ENCODE assay signal across 20 cellular contexts in the genomic region with DNA sequence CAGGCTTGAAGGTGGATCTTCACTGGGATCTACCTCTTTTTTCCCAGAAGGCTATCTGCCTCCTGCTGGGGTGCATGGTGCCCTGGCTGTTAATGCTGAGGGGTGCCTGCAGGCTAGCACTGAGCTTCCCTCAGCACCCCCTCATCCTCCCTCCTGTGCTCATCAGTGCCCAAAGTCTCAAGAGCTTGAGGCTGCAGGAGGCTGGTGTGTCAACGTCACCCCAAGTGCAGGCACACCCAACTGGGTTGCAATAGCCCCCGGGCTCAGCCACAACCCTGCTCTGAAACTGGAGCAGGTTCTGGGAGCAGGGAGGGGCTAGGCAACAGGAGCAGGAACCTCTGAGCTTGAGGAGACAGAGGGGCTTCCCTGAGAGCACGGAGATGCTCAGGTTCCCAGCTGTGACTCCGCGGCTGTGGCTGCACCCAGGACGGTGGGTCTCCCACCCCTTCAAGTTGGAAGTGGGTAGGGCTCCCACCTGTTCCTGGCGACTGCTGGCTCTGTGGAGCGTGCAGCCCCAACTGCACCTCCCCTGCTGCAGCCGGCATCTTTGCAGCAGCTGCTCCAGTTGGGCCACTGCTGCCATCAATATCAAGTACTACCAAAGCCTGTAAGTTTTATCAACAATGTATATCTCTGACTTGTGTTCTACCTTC.
DNase-seq lines count a peak whose midpoint lies in the region; ATAC-seq, FAIRE-seq and TF ChIP-seq lines count a peak whose summit lies in the region.
"Had no signal": no experiment of that assay in that cellular context is flagged by ENCODE, and none has a peak within 500 bp of the region (broad histone marks: within the 10 kb centered on the region; RNA-seq: fewer than 3 reads in every experiment).

No MANE protein-coding gene starts in this region.

- intact Hi-C loops in kidney (cut with DNase I), result no loop called here
- intact Hi-C loops in aorta (cut with DNase I), result no loop called here

- no peak for TF ChIP-seq CTCF in H1 (IDR thresholded peaks at IDR 0.05; ENCODE audit: control extremely low read depth in 1 of 3, insufficient read depth in 1 of 3, low read depth in 1 of 3, low read length in 3 of 3)
- TF ChIP-seq CTCF in kidney (IDR thresholded peaks at IDR 0.05; ENCODE audit: borderline replicate concordance, extremely low read depth, insufficient read depth), result no peak

- no peak overlapping the region for H3K9ac ChIP-seq in H1 (replicated peaks in 1 of 4; ENCODE audit: extremely low read depth in 1 of 4, low read depth in 3 of 4, low read length in 3 of 4)
- no peak overlapping the region for H3K9ac ChIP-seq in kidney (ENCODE audit: low read length in 2 of 2)
- H3K9ac ChIP-seq: GM23248 had no signal

- CTCF ChIA-PET in H1 (lab: Charles Lee; ENCODE audit: partially characterized antibody), result interaction anchor here (1.0 to 1.3 kb wide), 2 partner anchors 11 to 372 kb away, joined by 3 to 4 read pairs; no protein-coding TSS in a partner anchor

- H3K27me3 ChIP-seq in H1 (replicated peaks in 1 of 4; ENCODE audit: control insufficient read depth in 3 of 4, extremely low read depth in 1 of 4, insufficient read depth in 3 of 4, low read length in 3 of 4) (no peaks in the 10 kb centered on the region), aorta (ENCODE audit: control insufficient read depth in 1 of 2, insufficient read depth in 2 of 2, low read length in 1 of 2) (no peaks in the 10 kb centered on the region)
- H3K27me3 ChIP-seq: BE2C had no signal

- no peak overlapping the region for H2BK15ac ChIP-seq in H1 (ENCODE audit: low read length)

- no peak overlapping the region for H3K56ac ChIP-seq in H1 (replicated peaks; ENCODE audit: insufficient read length, low read depth, low read length)

- WGBS in H1 (ENCODE audit: extremely low coverage in 1 of 2, insufficient coverage in 1 of 2, insufficient read length in 1 of 2, insufficient replicate concordance in 2 of 2, low coverage in 1 of 2, low lambda C conversion rate in 2 of 2, missing lambda C conversion rate in 1 of 2), 2 experiments, result 98% methylated on average over 9 of the region's 9 CpGs; no CpG with 5 or more reads in 1 of the 2 experiments
- 85 to 89% methylated on average over 9 of the region's 9 CpGs for WGBS in aorta, 2 donors

- no peak overlapping the region for H2BK5ac ChIP-seq in H1 (ENCODE audit: low read depth, low read length)

- no peak overlapping the region for H3K4me3 Mint-ChIP-seq in stimulated activated effector memory CD8-positive, alpha-beta T cell treated with anti-CD3 and anti-CD28 coated beads, Interleukin-12 subunit alpha, Interleukin-12 subunit beta, amount 100 ng/mL, for 72 hours
- H3K4me3 Mint-ChIP-seq: CD4-positive, CD25-positive, alpha-beta regulatory T cell; CD8-positive, alpha-beta memory T cell had no signal

- DNase-seq in H1 (ENCODE audit: low read depth in 1 of 2, low spot score in 2 of 2) (no peak), kidney (peak; percentile 39), aorta (no peak), NCI-H748 (lab: John Stamatoyannopoulos, UW; ENCODE audit: unreplicated experiment) (no peak), hypothalamus (lab: John Stamatoyannopoulos, UW) (no peak)
- no peak for DNase-seq in stimulated activated effector memory CD8-positive, alpha-beta T cell treated with anti-CD3 and anti-CD28 coated beads, Interleukin-12 subunit alpha, Interleukin-12 subunit beta, amount 100 ng/mL, for 72 hours (ENCODE audit: low spot score in 2 of 2)
- DNase-seq in stimulated activated CD4-positive, alpha-beta T cell treated with anti-CD3 and anti-CD28 coated beads, Interleukin-2, amount 100 ng/mL, for 24 hours, result no peak
- DNase-seq: BE2C; C1 segment of cervical spinal cord; CD4-positive, CD25-positive, alpha-beta regulatory T cell; CD8-positive, alpha-beta memory T cell; COR-L47; GM23248; HCEC 1CT had no signal

- H2AFZ ChIP-seq in H1 (ENCODE audit: low read length), result no peak overlapping the region
- H2AFZ ChIP-seq: GM23248 had no signal

- TF ChIP-seq POLR2A in H1 (IDR thresholded peaks at IDR 0.05; ENCODE audit: control extremely low read depth in 1 of 2, low read depth in 2 of 2, low read length in 2 of 2), result no peak

- no peak overlapping the region for H2BK12ac ChIP-seq in H1 (ENCODE audit: low read depth, low read length)

- no peaks in the 10 kb centered on the region for H4K20me1 ChIP-seq in H1 (replicated peaks in 1 of 2; ENCODE audit: control insufficient read depth in 1 of 2, insufficient read depth in 2 of 2, low read length in 2 of 2)

- no peak overlapping the region for H2AK5ac ChIP-seq in H1 (ENCODE audit: low read depth, low read length)

- H3K79me1 ChIP-seq in H1 (ENCODE audit: low read depth, low read length), result no peaks in the 10 kb centered on the region

- H2BK20ac ChIP-seq in H1 (ENCODE audit: low read length), result no peak overlapping the region

- no peaks in the 10 kb centered on the region for H3K79me2 ChIP-seq in H1 (ENCODE audit: control insufficient read depth in 1 of 2, insufficient read depth in 2 of 2, low read length in 2 of 2)

- FAIRE-seq in H1 (lab: Jason Lieb, UNC), result no peak
- FAIRE-seq in kidney (lab: Jason Lieb, UNC), result no peak
- FAIRE-seq: D721Med, G401.6, GM12891, GM18507, H54 had no signal

- TF ChIP-seq EP300 in H1 (IDR thresholded peaks at IDR 0.05; ENCODE audit: borderline replicate concordance in 1 of 2, low read depth in 2 of 2, low read length in 2 of 2), result no peak

- ATAC-seq in stimulated activated effector memory CD8-positive, alpha-beta T cell treated with anti-CD3 and anti-CD28 coated beads, Interleukin-12 subunit alpha, Interleukin-12 subunit beta, amount 100 ng/mL, for 72 hours, result peak; percentile 26
- peak; percentile 26 for ATAC-seq in aorta (ENCODE audit: low FRiP score)

- peak overlapping the region; percentile 13 for H4K91ac ChIP-seq in H1 (replicated peaks; ENCODE audit: insufficient read length, low read length)

- POLR2A ChIA-PET in H1 (lab: Charles Lee; ENCODE audit: partially characterized antibody), result no interaction called here

- H3K36me3 Mint-ChIP-seq in stimulated activated effector memory CD8-positive, alpha-beta T cell treated with anti-CD3 and anti-CD28 coated beads, Interleukin-12 subunit alpha, Interleukin-12 subunit beta, amount 100 ng/mL, for 72 hours, result no peaks in the 10 kb centered on the region
- H3K36me3 Mint-ChIP-seq: CD4-positive, CD25-positive, alpha-beta regulatory T cell; CD8-positive, alpha-beta memory T cell had no signal

- H3K4me1 Mint-ChIP-seq in stimulated activated effector memory CD8-positive, alpha-beta T cell treated with anti-CD3 and anti-CD28 coated beads, Interleukin-12 subunit alpha, Interleukin-12 subunit beta, amount 100 ng/mL, for 72 hours, result no peaks in the 10 kb centered on the region
- H3K4me1 Mint-ChIP-seq: CD4-positive, CD25-positive, alpha-beta regulatory T cell; CD8-positive, alpha-beta memory T cell had no signal

- no peak overlapping the region for H3K4ac ChIP-seq in H1 (replicated peaks; ENCODE audit: insufficient read length, low read depth, low read length)

- no peak overlapping the region for H3K18ac ChIP-seq in H1 (ENCODE audit: extremely low read depth, low read length)

- H3K9me3 Mint-ChIP-seq in stimulated activated effector memory CD8-positive, alpha-beta T cell treated with anti-CD3 and anti-CD28 coated beads, Interleukin-12 subunit alpha, Interleukin-12 subunit beta, amount 100 ng/mL, for 72 hours, result peaks cover 18% of the 10 kb centered on the region

- H4K5ac ChIP-seq in H1 (ENCODE audit: insufficient read length, low read depth, low read length), result no peak overlapping the region

- H3K4me3 ChIP-seq in H1 (ENCODE audit: extremely low read depth in 1 of 4, insufficient read depth in 2 of 4, low read depth in 3 of 4, low read length in 4 of 4) (no peak overlapping the region), kidney (ENCODE audit: low read length in 2 of 2) (no peak overlapping the region), aorta (ENCODE audit: low read length in 2 of 2) (no peak overlapping the region)
- H3K4me3 ChIP-seq: GM23248 had no signal

- H3K4me1 ChIP-seq in H1 (replicated peaks in 1 of 4; ENCODE audit: control insufficient read depth in 3 of 4, insufficient read depth in 4 of 4, low read length in 3 of 4), result no peaks in the 10 kb centered on the region
- no peaks in the 10 kb centered on the region for H3K4me1 ChIP-seq in kidney (ENCODE audit: control insufficient read depth in 1 of 2, insufficient read depth in 1 of 2, low read depth in 1 of 2, low read length in 2 of 2)
- no peaks in the 10 kb centered on the region for H3K4me1 ChIP-seq in aorta (ENCODE audit: control insufficient read depth in 1 of 2, insufficient read depth in 2 of 2, low read length in 2 of 2)
- H3K4me1 ChIP-seq: BE2C had no signal

- H3K9me3 ChIP-seq in H1 (ENCODE audit: insufficient read depth in 2 of 2, low read depth in 1 of 2, low read length in 1 of 2) (no peaks in the 10 kb centered on the region), kidney (ENCODE audit: control insufficient read depth in 1 of 2, low read length in 2 of 2) (no peaks in the 10 kb centered on the region), aorta (ENCODE audit: control insufficient read depth, low read length) (peaks cover 3% of the 10 kb centered on the region)
- H3K9me3 ChIP-seq: BE2C had no signal

- no peaks in the 10 kb centered on the region for H3K23me2 ChIP-seq in H1 (ENCODE audit: low read depth, low read length)

- H3K27ac ChIP-seq in H1 (ENCODE audit: low read depth, low read length), result no peak overlapping the region
- H3K27ac ChIP-seq in kidney (ENCODE audit: low read depth in 2 of 2, low read length in 2 of 2), result no peak overlapping the region
- H3K27ac ChIP-seq in aorta (ENCODE audit: low read depth in 1 of 2, low read length in 2 of 2), result no peak overlapping the region
- H3K27ac ChIP-seq: GM23248, HL-60 had no signal

- H3K36me3 ChIP-seq in H1 (ENCODE audit: control insufficient read depth in 2 of 4, insufficient read depth in 4 of 4, low read length in 3 of 4) (no peaks in the 10 kb centered on the region), kidney (ENCODE audit: control insufficient read depth in 1 of 2, insufficient read depth in 2 of 2, low read length in 2 of 2) (no peaks in the 10 kb centered on the region), aorta (ENCODE audit: control insufficient read depth in 1 of 2, insufficient read depth in 2 of 2, low read length in 1 of 2) (no peaks in the 10 kb centered on the region)
- H3K36me3 ChIP-seq: BE2C had no signal

- no peak overlapping the region for H2BK120ac ChIP-seq in H1 (replicated peaks; ENCODE audit: low read depth, low read length)

- no peak overlapping the region for H3K4me2 ChIP-seq in H1 (ENCODE audit: insufficient read depth in 1 of 2, low read depth in 2 of 2, low read length in 2 of 2)

- H3K23ac ChIP-seq in H1 (ENCODE audit: insufficient read length), result no peak overlapping the region

- TF ChIP-seq RAD21 in H1 (IDR thresholded peaks at IDR 0.05 in 1 of 2, conservative IDR thresholded peaks at IDR 0.05 in 1 of 2; ENCODE audit: low read depth in 2 of 2, low read length in 2 of 2), result no peak

- H4K8ac ChIP-seq in H1 (ENCODE audit: extremely low read depth, insufficient read depth, low read length), result no peak overlapping the region

- no peak overlapping the region for H3K14ac ChIP-seq in H1 (ENCODE audit: insufficient read length)

- H3K27ac Mint-ChIP-seq in stimulated activated effector memory CD8-positive, alpha-beta T cell treated with anti-CD3 and anti-CD28 coated beads, Interleukin-12 subunit alpha, Interleukin-12 subunit beta, amount 100 ng/mL, for 72 hours, result no peak overlapping the region
- H3K27ac Mint-ChIP-seq: CD4-positive, CD25-positive, alpha-beta regulatory T cell; CD8-positive, alpha-beta memory T cell had no signal
